In the genomic region with DNA sequence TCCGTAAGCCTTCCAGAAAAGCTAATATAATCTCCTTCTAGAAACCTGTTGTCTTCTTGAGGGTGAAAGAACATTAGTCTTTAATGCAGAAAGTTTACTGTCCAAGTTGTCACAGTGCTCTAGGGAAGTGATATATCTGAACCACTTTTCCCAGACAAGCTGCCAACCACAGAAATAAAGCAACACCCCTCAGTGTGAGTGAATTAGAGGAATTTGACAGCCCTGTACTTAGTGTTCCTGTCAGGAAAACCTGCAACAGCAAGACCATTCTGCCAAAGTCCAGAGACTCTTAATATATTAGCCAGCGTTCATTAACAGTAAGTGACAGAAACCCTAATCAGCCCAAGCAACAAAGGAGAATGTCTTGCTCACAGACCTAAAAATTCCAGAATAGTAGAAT, we compare ENCODE assay signal across 23 cellular contexts.
"Had no signal": no experiment of that assay in that cellular context is flagged by ENCODE, and none has a peak within 500 bp of the region (broad histone marks: within the 10 kb centered on the region; RNA-seq: fewer than 3 reads in every experiment).

No MANE protein-coding gene starts in this region.

- H3K4me3 ChIP-seq: colonic mucosa, pancreas, skin epidermis, testis, tibial nerve, upper lobe of right lung, vagina had no signal

- H3K27ac ChIP-seq: colonic mucosa, pancreas, skin epidermis, testis, tibial nerve, upper lobe of right lung, vagina had no signal

- H3K9me3 ChIP-seq: colonic mucosa, pancreas, testis, tibial nerve, upper lobe of right lung, vagina had no signal

- DNase-seq: colonic mucosa; dermis blood vessel endothelial cell; effector CD4-positive, alpha-beta T cell; endodermal cell; erythroblast; foreskin melanocyte; immature natural killer cell; mesendoderm; naive B cell; occipital lobe; pancreas; stimulated activated CD4-positive, alpha-beta T cell treated with anti-CD3 and anti-CD28 coated beads, Interleukin-2, amount 100 ng/mL, for 24 hours; stimulated activated CD4-positive, alpha-beta T cell treated with anti-CD3 and anti-CD28 coated beads, Interleukin-4, amount 100 ng/mL, for 4 hours; stimulated activated naive B cell treated with anti-CD40 and anti-IgM and Interleukin-4, amounts not matched to agents 10 μg/mL and 1 μg/mL and 100 μg/mL, for 72 hours; stimulated activated naive CD8-positive, alpha-beta T cell treated with anti-CD3 and anti-CD28 coated beads, Interleukin-15, amount 100 ng/mL, for 72 hours; testis had no signal

- ATAC-seq: pancreas; sciatic nerve; stimulated activated naive B cell treated with anti-CD40 and anti-IgM and Interleukin-4, amounts not matched to agents 10 μg/mL and 1 μg/mL and 100 μg/mL, for 72 hours; stimulated activated naive CD8-positive, alpha-beta T cell treated with anti-CD3 and anti-CD28 coated beads, Interleukin-15, amount 100 ng/mL, for 72 hours; upper lobe of right lung had no signal

- FAIRE-seq: endothelial cell of umbilical vein, keratinocyte, pancreas had no signal

- H3K4me1 ChIP-seq: colonic mucosa, pancreas, testis, upper lobe of right lung, vagina had no signal

- H3K36me3 ChIP-seq: colonic mucosa, upper lobe of right lung, vagina had no signal

- H3K27me3 ChIP-seq: colonic mucosa, pancreas, testis, tibial nerve, upper lobe of right lung, vagina had no signal
